ENCODE assay signal across 15 cellular contexts in genomic region chr12:6463211-6463610, GRCh38. TPM values are rescaled to one million over a fixed set of nuclear protein-coding genes. Genes with fewer than 3 reads are reported as not detected.
DNase-seq lines count a peak whose midpoint lies in the region; ATAC-seq and TF ChIP-seq lines count a peak whose summit lies in the region.
"Had no signal": no experiment of that assay in that cellular context is flagged by ENCODE, and none has a peak within 500 bp of the region (broad histone marks: within the 10 kb centered on the region; RNA-seq: fewer than 3 reads in every experiment).

No MANE protein-coding gene starts in this region.

- H3K4me3 Mint-ChIP-seq in stimulated activated naive CD8-positive, alpha-beta T cell treated with anti-CD3 and anti-CD28 coated beads, Interleukin-15, Interleukin-2, amounts not matched to agents 100 ng/mL and 50 ng/mL, for 24 hours, result peak overlapping the region; percentile 82
- H3K4me3 Mint-ChIP-seq in activated T-helper 2 cell treated with anti-CD3 and anti-CD28 coated beads, Interferon-gamma antibody, Interleukin-2, Interleukin-4, amounts not matched to agents 10 μg/mL and 5 μg/mL and 100 μg/mL, durations not matched to agents 14 hours and 24 hours and 36 hours (ENCODE audit: low read depth), result peak overlapping the region; percentile 75
- peak overlapping the region; percentile 6 for H3K4me3 Mint-ChIP-seq in memory B cell

- DNase-seq in stimulated activated naive CD8-positive, alpha-beta T cell treated with anti-CD3 and anti-CD28 coated beads, Interleukin-15, Interleukin-2, amounts not matched to agents 100 U/mL and 50 U/mL, for 24 hours, result no peak
- no peak for DNase-seq in activated T-helper 2 cell treated with anti-CD3 and anti-CD28 coated beads, Interferon-gamma antibody, Interleukin-2, Interleukin-4, amounts not matched to agents 10 μg/mL and 5 μg/mL and 100 μg/mL, durations not matched to agents 14 hours and 24 hours and 36 hours (ENCODE audit: low spot score)
- DNase-seq in memory B cell (ENCODE audit: low spot score in 2 of 2) (no peak), foreskin keratinocyte (no peak), COLO829 (ENCODE audit: low spot score) (no peak)
- DNase-seq: erythroblast, NCI-H1105, occipital lobe had no signal

- intact Hi-C loops in activated T-helper 2 cell treated with anti-CD3 and anti-CD28 coated beads, Interferon-gamma antibody, Interleukin-2, Interleukin-4, amounts not matched to agents 10 μg/mL and 5 μg/mL and 100 μg/mL, durations not matched to agents 14 hours and 24 hours and 36 hours (cut with micrococcal nuclease), result loop anchor here (2.0 to 10.0 kb wide), 3 partner anchors 18 to 222 kb away; partner anchors contain the start of genes CD27 and ZNF384

- no peak for ATAC-seq in stimulated activated naive CD8-positive, alpha-beta T cell treated with anti-CD3 and anti-CD28 coated beads, Interleukin-15, Interleukin-2, amounts not matched to agents 100 U/mL and 50 U/mL, for 24 hours
- no peak for ATAC-seq in memory B cell (ENCODE audit: low read depth)
- no peak for ATAC-seq in HG03565 (IDR thresholded peaks at IDR 0.05; ENCODE audit: unreplicated experiment)
- ATAC-seq in GM18520 (IDR thresholded peaks at IDR 0.05; ENCODE audit: unreplicated experiment), result no peak
- no peak for ATAC-seq in foreskin keratinocyte

- peaks cover 96% of the 10 kb centered on the region for H3K36me3 Mint-ChIP-seq in stimulated activated naive CD8-positive, alpha-beta T cell treated with anti-CD3 and anti-CD28 coated beads, Interleukin-15, Interleukin-2, amounts not matched to agents 100 ng/mL and 50 ng/mL, for 24 hours (ENCODE audit: low read depth)
- H3K36me3 Mint-ChIP-seq in activated T-helper 2 cell treated with anti-CD3 and anti-CD28 coated beads, Interferon-gamma antibody, Interleukin-2, Interleukin-4, amounts not matched to agents 10 μg/mL and 5 μg/mL and 100 μg/mL, durations not matched to agents 14 hours and 24 hours and 36 hours (ENCODE audit: low read depth), result peaks cover 94% of the 10 kb centered on the region
- peaks cover 49% of the 10 kb centered on the region for H3K36me3 Mint-ChIP-seq in memory B cell

- no peak for TF ChIP-seq CTCF in foreskin keratinocyte (conservative IDR thresholded peaks at IDR 0.05)

- H3K4me1 Mint-ChIP-seq in stimulated activated naive CD8-positive, alpha-beta T cell treated with anti-CD3 and anti-CD28 coated beads, Interleukin-15, Interleukin-2, amounts not matched to agents 100 ng/mL and 50 ng/mL, for 24 hours (ENCODE audit: low read depth), result peaks cover 97% of the 10 kb centered on the region
- peaks cover 74% of the 10 kb centered on the region for H3K4me1 Mint-ChIP-seq in activated T-helper 2 cell treated with anti-CD3 and anti-CD28 coated beads, Interferon-gamma antibody, Interleukin-2, Interleukin-4, amounts not matched to agents 10 μg/mL and 5 μg/mL and 100 μg/mL, durations not matched to agents 14 hours and 24 hours and 36 hours (ENCODE audit: low read depth)
- H3K4me1 Mint-ChIP-seq in memory B cell, result peaks cover 72% of the 10 kb centered on the region

- H3K27ac ChIP-seq in foreskin keratinocyte, result no peak overlapping the region
- H3K27ac ChIP-seq: RWPE1 had no signal

- H3K9me3 Mint-ChIP-seq in stimulated activated naive CD8-positive, alpha-beta T cell treated with anti-CD3 and anti-CD28 coated beads, Interleukin-15, Interleukin-2, amounts not matched to agents 100 ng/mL and 50 ng/mL, for 24 hours, result no peaks in the 10 kb centered on the region
- H3K9me3 Mint-ChIP-seq in activated T-helper 2 cell treated with anti-CD3 and anti-CD28 coated beads, Interferon-gamma antibody, Interleukin-2, Interleukin-4, amounts not matched to agents 10 μg/mL and 5 μg/mL and 100 μg/mL, durations not matched to agents 14 hours and 24 hours and 36 hours, result no peaks in the 10 kb centered on the region
- H3K9me3 Mint-ChIP-seq in memory B cell, result no peaks in the 10 kb centered on the region

- H3K27ac Mint-ChIP-seq in stimulated activated naive CD8-positive, alpha-beta T cell treated with anti-CD3 and anti-CD28 coated beads, Interleukin-15, Interleukin-2, amounts not matched to agents 100 ng/mL and 50 ng/mL, for 24 hours, result peak overlapping the region; percentile 97
- H3K27ac Mint-ChIP-seq in activated T-helper 2 cell treated with anti-CD3 and anti-CD28 coated beads, Interferon-gamma antibody, Interleukin-2, Interleukin-4, amounts not matched to agents 10 μg/mL and 5 μg/mL and 100 μg/mL, durations not matched to agents 14 hours and 24 hours and 36 hours, result peak overlapping the region; percentile 99
- H3K27ac Mint-ChIP-seq in memory B cell, result peak overlapping the region; percentile 96

- H3K4me1 ChIP-seq in foreskin keratinocyte, result no peaks in the 10 kb centered on the region

- no peaks in the 10 kb centered on the region for H3K27me3 ChIP-seq in foreskin keratinocyte

- H3K27me3 Mint-ChIP-seq in stimulated activated naive CD8-positive, alpha-beta T cell treated with anti-CD3 and anti-CD28 coated beads, Interleukin-15, Interleukin-2, amounts not matched to agents 100 ng/mL and 50 ng/mL, for 24 hours, result no peaks in the 10 kb centered on the region
- no peaks in the 10 kb centered on the region for H3K27me3 Mint-ChIP-seq in activated T-helper 2 cell treated with anti-CD3 and anti-CD28 coated beads, Interferon-gamma antibody, Interleukin-2, Interleukin-4, amounts not matched to agents 10 μg/mL and 5 μg/mL and 100 μg/mL, durations not matched to agents 14 hours and 24 hours and 36 hours (ENCODE audit: low read depth)
- no peaks in the 10 kb centered on the region for H3K27me3 Mint-ChIP-seq in memory B cell

RNA-seq across cellular contexts. Expression of gene VAMP1, which starts 7.3 kb away (rescaled TPM):
- total RNA-seq in activated T-helper 2 cell treated with anti-CD3 and anti-CD28 coated beads, Interferon-gamma antibody, Interleukin-2, Interleukin-4, amounts not matched to agents 10 μg/mL and 5 μg/mL and 100 μg/mL, durations not matched to agents 14 hours and 24 hours and 36 hours, result 38.7 and 40.7 TPM in 2 replicates
- total RNA-seq in foreskin keratinocyte, result 1.8 and 2.9 TPM in 2 replicates
- polyA plus RNA-seq in foreskin keratinocyte, result 2.0 and 2.9 TPM in 2 replicates

RNA-seq across cellular contexts. Expression of gene TAPBPL, which starts 11.4 kb away (rescaled TPM):
- total RNA-seq in activated T-helper 2 cell treated with anti-CD3 and anti-CD28 coated beads, Interferon-gamma antibody, Interleukin-2, Interleukin-4, amounts not matched to agents 10 μg/mL and 5 μg/mL and 100 μg/mL, durations not matched to agents 14 hours and 24 hours and 36 hours, result 30.9 and 37.4 TPM in 2 replicates
- total RNA-seq in foreskin keratinocyte, result 7.1 and 15.8 TPM in 2 replicates
- 7.3 and 13.9 TPM in 2 replicates for polyA plus RNA-seq in foreskin keratinocyte

RNA-seq across cellular contexts. Expression of gene CD27, which starts 18.5 kb away (rescaled TPM):
- 23.3 and 25.9 TPM in 2 replicates for total RNA-seq in activated T-helper 2 cell treated with anti-CD3 and anti-CD28 coated beads, Interferon-gamma antibody, Interleukin-2, Interleukin-4, amounts not matched to agents 10 μg/mL and 5 μg/mL and 100 μg/mL, durations not matched to agents 14 hours and 24 hours and 36 hours
- not detected in 2 replicates for total RNA-seq in foreskin keratinocyte
- polyA plus RNA-seq in foreskin keratinocyte, result not detected in 2 replicates
- total RNA-seq: bronchial epithelial cell, HT1080, NCI-H460 had no signal

RNA-seq across cellular contexts. Expression of gene MRPL51, which starts 29.9 kb away (rescaled TPM):
- total RNA-seq in activated T-helper 2 cell treated with anti-CD3 and anti-CD28 coated beads, Interferon-gamma antibody, Interleukin-2, Interleukin-4, amounts not matched to agents 10 μg/mL and 5 μg/mL and 100 μg/mL, durations not matched to agents 14 hours and 24 hours and 36 hours, result 262 and 283 TPM in 2 replicates
- 193 and 210 TPM in 2 replicates for total RNA-seq in foreskin keratinocyte
- polyA plus RNA-seq in foreskin keratinocyte, result 303 and 321 TPM in 2 replicates

RNA-seq across cellular contexts. Expression of gene NCAPD2, which starts 30.7 kb away (rescaled TPM):
- total RNA-seq in activated T-helper 2 cell treated with anti-CD3 and anti-CD28 coated beads, Interferon-gamma antibody, Interleukin-2, Interleukin-4, amounts not matched to agents 10 μg/mL and 5 μg/mL and 100 μg/mL, durations not matched to agents 14 hours and 24 hours and 36 hours, result 114 and 120 TPM in 2 replicates
- 64.5 and 86.2 TPM in 2 replicates for total RNA-seq in foreskin keratinocyte
- polyA plus RNA-seq in foreskin keratinocyte, result 26.1 and 35.7 TPM in 2 replicates

Comparison
In these comparisons a context has a peak if more than half of its experiments do, and no peak if none do; other contexts are left out.
1. H3K4me3 Mint-ChIP-seq: peak in every context shown above with its lines; median percentile 82 in stimulated activated naive CD8-positive, alpha-beta T cell treated with anti-CD3 and anti-CD28 coated beads, Interleukin-15, Interleukin-2, amounts not matched to agents 100 ng/mL and 50 ng/mL, for 24 hours; 75 in activated T-helper 2 cell treated with anti-CD3 and anti-CD28 coated beads, Interferon-gamma antibody, Interleukin-2, Interleukin-4, amounts not matched to agents 10 μg/mL and 5 μg/mL and 100 μg/mL, durations not matched to agents 14 hours and 24 hours and 36 hours; 6 in memory B cell.
2. RNA of gene VAMP1, which starts 7.3 kb away (total RNA-seq): 38.7 to 40.7 TPM in activated T-helper 2 cell treated with anti-CD3 and anti-CD28 coated beads, Interferon-gamma antibody, Interleukin-2, Interleukin-4, amounts not matched to agents 10 μg/mL and 5 μg/mL and 100 μg/mL, durations not matched to agents 14 hours and 24 hours and 36 hours; 1.8 to 2.9 TPM in foreskin keratinocyte; every median in the first group is over 10 times any median in the second.
3. RNA of gene CD27, which starts 18.5 kb away (total RNA-seq): 23.3 to 25.9 TPM in activated T-helper 2 cell treated with anti-CD3 and anti-CD28 coated beads, Interferon-gamma antibody, Interleukin-2, Interleukin-4, amounts not matched to agents 10 μg/mL and 5 μg/mL and 100 μg/mL, durations not matched to agents 14 hours and 24 hours and 36 hours; not detected in foreskin keratinocyte; every median in the first group is over 10 times any median in the second.
4. Peak in every context shown above with its lines, with median percentiles within 50 percentile points of each other: H3K27ac Mint-ChIP-seq.